ENCODE assay signal across 8 cellular contexts in the genomic region with DNA sequence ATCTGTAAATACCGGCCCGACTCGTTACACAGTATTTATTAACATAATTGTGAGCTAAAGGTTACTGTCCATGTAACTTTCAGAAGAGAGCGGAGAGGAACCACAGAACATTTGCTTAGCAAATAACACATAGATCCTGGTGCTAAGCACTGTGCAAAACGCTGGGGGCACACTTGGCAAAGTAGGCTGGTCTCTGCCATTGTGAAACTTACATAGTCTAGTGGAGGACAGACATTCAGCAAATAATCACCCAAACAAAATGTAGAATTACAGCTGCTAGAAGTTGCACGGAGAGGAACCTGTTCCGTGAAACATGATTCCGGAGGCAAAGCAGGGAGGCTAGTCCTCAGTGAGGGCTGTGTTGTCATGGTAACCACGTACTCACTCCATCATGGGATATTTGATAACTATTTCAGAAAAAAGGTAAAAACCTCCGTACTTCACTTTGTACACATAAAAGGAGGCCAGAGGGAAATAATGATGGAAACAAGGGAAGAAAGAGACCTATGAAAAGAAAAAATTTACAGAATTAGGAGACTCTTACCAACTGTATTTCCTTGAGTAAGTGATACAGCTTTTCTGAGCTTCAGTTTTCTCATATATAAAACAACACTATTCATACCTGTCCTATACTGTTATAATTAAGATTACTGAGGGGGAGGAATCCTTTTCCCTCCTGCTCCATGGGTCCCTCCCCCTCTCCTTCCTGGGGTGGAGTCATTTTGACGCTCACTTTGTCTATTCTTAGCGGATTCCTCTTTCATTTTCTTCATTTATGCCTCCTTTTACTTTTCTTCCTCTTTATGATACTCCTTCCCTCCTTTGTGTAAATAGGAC. TPM values are rescaled to one million over a fixed set of nuclear protein-coding genes. Genes with fewer than 3 reads are reported as not detected.
DNase-seq lines count a peak whose midpoint lies in the region; ATAC-seq and TF ChIP-seq lines count a peak whose summit lies in the region.

No MANE protein-coding gene starts in this region.

- peak; percentile 46 for TF ChIP-seq CTCF in GM06990 (IDR thresholded peaks at IDR 0.05; ENCODE audit: insufficient read depth, low read length, poor library complexity, severe bottlenecking)
- no peak for TF ChIP-seq CTCF in left lung (IDR thresholded peaks at IDR 0.05)

- peak overlapping the region; percentile 87 for H3K27ac Mint-ChIP-seq in central memory CD8-positive, alpha-beta T cell (ENCODE audit: low read depth)

- DNase-seq in GM06990 (ENCODE audit: extremely low read depth, insufficient read length), result no peak
- peak; percentile 63 for DNase-seq in Jurkat, Clone E6-1 (ENCODE audit: low read depth, low spot score)
- DNase-seq in SJSA1 (ENCODE audit: low read depth in 1 of 2, low spot score in 2 of 2), result peak in 1 of 2 experiments; percentile 11
- no peak for DNase-seq in central memory CD8-positive, alpha-beta T cell (ENCODE audit: low spot score in 2 of 2)
- peak in 1 of 2 donors; percentile 39 for DNase-seq in left lung
- peak; percentile 43 for DNase-seq in stimulated activated CD8-positive, alpha-beta memory T cell treated with anti-CD3 and anti-CD28 coated beads, Interleukin-4, amount 100 ng/mL, for 48 hours
- no peak for DNase-seq in ACHN

- H3K9me3 ChIP-seq in SJSA1 (replicated peaks), result no peaks in the 10 kb centered on the region; the same call in 1 of the 2 replicates
- no peaks in the 10 kb centered on the region for H3K9me3 ChIP-seq in left lung

- peaks cover 11% of the 10 kb centered on the region for H3K4me1 ChIP-seq in SJSA1 (replicated peaks)
- H3K4me1 ChIP-seq in left lung, result peaks cover 16 to 48% of the 10 kb centered on the region in 2 donors

- H3K4me1 Mint-ChIP-seq in central memory CD8-positive, alpha-beta T cell, result peaks cover 41% of the 10 kb centered on the region

- peak overlapping the region; percentile 89 for H3K4me3 Mint-ChIP-seq in central memory CD8-positive, alpha-beta T cell

- H3K27me3 Mint-ChIP-seq in central memory CD8-positive, alpha-beta T cell, result no peaks in the 10 kb centered on the region

- H3K27ac ChIP-seq in SJSA1 (no peak overlapping the region), left lung (peak overlapping the region; percentile 95 to 96)

- no peaks in the 10 kb centered on the region for H3K9me3 Mint-ChIP-seq in central memory CD8-positive, alpha-beta T cell

- H3K36me3 Mint-ChIP-seq in central memory CD8-positive, alpha-beta T cell (ENCODE audit: insufficient read depth), result peaks cover 25% of the 10 kb centered on the region

- no peaks in the 10 kb centered on the region for H3K36me3 ChIP-seq in GM06990 (ENCODE audit: control insufficient read depth, insufficient read depth, low read length)
- no peaks in the 10 kb centered on the region for H3K36me3 ChIP-seq in SJSA1
- H3K36me3 ChIP-seq in left lung, result no peaks in the 10 kb centered on the region

- H3K4me3 ChIP-seq in GM06990 (replicated peaks; ENCODE audit: low read depth, low read length), result peak overlapping the region; percentile 64
- H3K4me3 ChIP-seq in Jurkat, Clone E6-1 (ENCODE audit: low read length), result peak overlapping the region; percentile 77
- H3K4me3 ChIP-seq in SJSA1, result peak overlapping the region; percentile 35; the same call in 1 of the 2 replicates
- H3K4me3 ChIP-seq in left lung, result peak overlapping the region; percentile 81 to 95

- no peaks in the 10 kb centered on the region; the same call in none of the 2 replicates for H3K27me3 ChIP-seq in GM06990 (replicated peaks; ENCODE audit: control insufficient read depth, insufficient read depth, low read length)
- H3K27me3 ChIP-seq in SJSA1 (replicated peaks), result peaks cover 34% of the 10 kb centered on the region
- H3K27me3 ChIP-seq in left lung, result peaks cover 0 to 18% of the 10 kb centered on the region in 2 donors

- intact Hi-C loops in left lung (cut with DNase I), result no loop called here

- in situ Hi-C loops in ACHN (cut with HindIII; ENCODE audit: low pct_ligation_motif_present, low pct_unique_long_range_greater_than_20kb, low sequenced_read_pairs), result no loop called here

- ATAC-seq in GM21619 (IDR thresholded peaks at IDR 0.05; ENCODE audit: unreplicated experiment) (peak; percentile 52), left lung (peak; percentile 13)
- ATAC-seq in central memory CD8-positive, alpha-beta T cell (replicated peaks; ENCODE audit: extremely low read depth, poor library complexity, severe bottlenecking), result peak; percentile 66

RNA-seq across cellular contexts. Expression of a gene that starts 0.8 kb away (rescaled TPM):
- 2.1 TPM for polyA plus RNA-seq in Jurkat, Clone E6-1 (2012; ENCODE audit: insufficient read depth, insufficient read length)
- not detected in 2 replicates for total RNA-seq in SJSA1 (2014; rRNA removed; shearing (Covaris generic))
- 10 to 100 TPM; 24.8 to 34.7 TPM for total RNA-seq in left lung

Comparison
In these comparisons a context has a peak if more than half of its experiments do, and no peak if none do; other contexts are left out.
1. DNase-seq: peak in Jurkat, Clone E6-1 (single experiment) and stimulated activated CD8-positive, alpha-beta memory T cell treated with anti-CD3 and anti-CD28 coated beads, Interleukin-4, amount 100 ng/mL, for 48 hours (single experiment); none in GM06990 (single experiment), central memory CD8-positive, alpha-beta T cell (0 of 2) and ACHN (single experiment).
2. H3K4me3 ChIP-seq: peak in every context shown above with its lines; median percentile 88 in left lung; 77 in Jurkat, Clone E6-1; 64 in GM06990; 35 in SJSA1.
3. ATAC-seq: peak in every context shown above with its lines; median percentile 66 in central memory CD8-positive, alpha-beta T cell; 52 in GM21619; 13 in left lung.
4. RNA of a gene that starts 0.8 kb away (total RNA-seq): 24.8 to 34.7 TPM in left lung; not detected in SJSA1; every median in the first group is over 10 times any median in the second.